In the genomic region with DNA sequence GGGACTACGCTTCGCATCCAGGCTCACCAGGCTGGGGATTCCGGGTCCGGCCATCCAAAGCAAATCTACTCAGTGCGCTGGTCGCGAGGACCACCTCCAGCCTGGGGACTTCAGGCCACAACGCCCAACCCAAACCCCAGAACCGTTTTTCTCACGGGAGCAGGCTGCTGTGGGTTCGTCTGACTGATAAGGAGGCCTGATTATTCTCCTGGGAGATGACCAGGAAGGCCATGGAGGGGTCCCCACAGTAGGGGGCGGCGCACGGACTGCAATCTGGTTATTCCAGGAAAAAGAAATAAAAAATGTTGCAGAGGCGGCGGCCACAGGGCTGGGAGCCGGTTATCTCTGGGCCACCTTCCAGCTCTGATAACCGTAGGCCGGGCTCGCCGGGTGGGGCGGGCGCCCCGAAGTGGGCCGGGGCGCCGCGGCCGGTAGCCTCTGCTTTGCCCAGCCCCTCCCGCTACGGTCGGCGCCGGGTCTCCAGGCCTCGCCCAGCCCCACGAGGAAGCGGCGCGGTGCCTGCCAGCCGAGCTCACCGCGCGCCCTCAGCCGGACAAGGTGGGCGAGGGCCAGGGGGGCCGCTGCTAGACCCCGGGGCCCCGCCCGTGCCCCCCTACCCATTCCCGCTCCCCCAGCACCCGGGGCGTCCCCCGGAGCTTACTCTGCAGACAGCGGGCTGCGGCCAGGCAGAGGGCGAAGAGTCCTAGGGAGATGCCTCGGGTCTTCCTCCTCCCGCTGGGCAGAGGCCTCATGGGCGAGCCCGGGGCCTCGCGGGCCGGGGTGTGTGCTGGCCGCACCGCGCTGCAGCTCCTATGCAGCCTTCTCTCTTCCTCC, we compare ENCODE assay signal across 8 cellular contexts. TPM values are rescaled to one million over a fixed set of nuclear protein-coding genes. Genes with fewer than 3 reads are reported as not detected.
DNase-seq lines count a peak whose midpoint lies in the region; ATAC-seq, FAIRE-seq and TF ChIP-seq lines count a peak whose summit lies in the region.

No MANE protein-coding gene starts in this region.

- no peaks in the 10 kb centered on the region for H3K79me2 ChIP-seq in SK-N-SH (ENCODE audit: insufficient read depth)

- peaks cover 5% of the 10 kb centered on the region for H3K4me1 Mint-ChIP-seq in CD14-positive monocyte

- ATAC-seq in foreskin keratinocyte (peak; percentile 69), GM18505 (IDR thresholded peaks at IDR 0.05; ENCODE audit: unreplicated experiment) (no peak)

- H3K36me3 ChIP-seq in SK-N-SH (replicated peaks in 1 of 2; ENCODE audit: control insufficient read depth in 1 of 2, insufficient read depth in 2 of 2, low read length in 1 of 2) (no peaks in the 10 kb centered on the region), rectal smooth muscle tissue (ENCODE audit: control insufficient read depth, insufficient read depth, low read length) (no peaks in the 10 kb centered on the region)

- no peaks in the 10 kb centered on the region for H3K9me3 ChIP-seq in SK-N-SH

- H3F3A ChIP-seq in SK-N-SH (replicated peaks; ENCODE audit: insufficient read depth): no peaks in the 10 kb centered on the region

- H3K27ac Mint-ChIP-seq in CD14-positive monocyte: peak overlapping the region in 1 of 7 donors; percentile 21

- peaks cover 0 to 9% (median 0%) of the 10 kb centered on the region in 7 donors for H3K9me3 Mint-ChIP-seq in CD14-positive monocyte

- peak overlapping the region; percentile 71; the same call in 1 of the 2 replicates for H3K4me2 ChIP-seq in SK-N-SH

- H3K27me3 ChIP-seq in SK-N-SH (ENCODE audit: insufficient read depth) (no peaks in the 10 kb centered on the region), foreskin keratinocyte (no peaks in the 10 kb centered on the region), rectal smooth muscle tissue (ENCODE audit: control insufficient read depth, insufficient read depth, low read length) (no peaks in the 10 kb centered on the region)

- peak overlapping the region in 1 of 2 experiments; percentile 5; a peak in 1 of 4 replicates for H3K27ac ChIP-seq in SK-N-SH (ENCODE audit: low read depth in 2 of 2, low read length in 1 of 2)
- no peak overlapping the region for H3K27ac ChIP-seq in foreskin keratinocyte
- H3K27ac ChIP-seq in rectal smooth muscle tissue (ENCODE audit: low read depth, low read length): peak overlapping the region; percentile 33

- DNase-seq in GM03348 (ENCODE audit: low spot score): peak; percentile 65
- DNase-seq in SK-N-SH: peak; percentile 83
- no peak for DNase-seq in foreskin keratinocyte
- no peak for DNase-seq in GM19240 (ENCODE audit: insufficient read length, low spot score)
- DNase-seq in HTR-8/SVneo (ENCODE audit: insufficient read length, low spot score): no peak
- no peak for DNase-seq in CD14-positive monocyte (ENCODE audit: low spot score)

- peak overlapping the region; percentile 78; the same call in 1 of the 2 replicates for H2AFZ ChIP-seq in SK-N-SH (ENCODE audit: low read depth)

- H3K4me1 ChIP-seq in SK-N-SH (ENCODE audit: control insufficient read depth in 1 of 2, insufficient read depth in 2 of 2, low read depth in 1 of 2, low read length in 1 of 2) (peaks cover 8 to 9% of the 10 kb centered on the region in 2 experiments; a peak in 2 of 4 replicates), foreskin keratinocyte (peaks cover 6% of the 10 kb centered on the region), rectal smooth muscle tissue (ENCODE audit: control insufficient read depth, insufficient read depth, low read length) (peaks cover 3% of the 10 kb centered on the region)

- TF ChIP-seq EP300 in SK-N-SH (IDR thresholded peaks at IDR 0.05; ENCODE audit: borderline replicate concordance in 1 of 2, low read depth in 1 of 2, low read length in 1 of 2): no peak

- H3K27me3 Mint-ChIP-seq in CD14-positive monocyte (ENCODE audit: low read depth in 3 of 3): peaks cover 12 to 23% (median 17%) of the 10 kb centered on the region in 3 donors

- CTCF ChIA-PET in SK-N-SH (lab: Yijun Ruan, JAX): interaction anchor here (0.6 to 1.2 kb wide), 4 partner anchors 8 to 58 kb away, joined by 3 read pairs; no protein-coding TSS in a partner anchor

- intact Hi-C loops in CD14-positive monocyte (cut with micrococcal nuclease): no loop called here

- no peaks in the 10 kb centered on the region for H4K20me1 ChIP-seq in SK-N-SH (ENCODE audit: insufficient read depth)

- H3K9me2 ChIP-seq in SK-N-SH: no peaks in the 10 kb centered on the region

- FAIRE-seq in HTR-8/SVneo (lab: Jason Lieb, UNC): no peak

- TF ChIP-seq RAD21 in SK-N-SH (IDR thresholded peaks at IDR 0.05; ENCODE audit: low read length): peak; percentile 11; the same call in 1 of the 2 replicates

- 35% methylated on average over 27 of the region's 66 CpGs for WGBS in SK-N-SH (ENCODE audit: low lambda C conversion rate)

- POLR2A ChIA-PET in SK-N-SH (lab: Yijun Ruan, JAX): interaction anchor here (0.6 to 1.2 kb wide), 4 partner anchors 66 to 327 kb away, joined by 3 to 4 read pairs (median 3); a partner anchor contains a TSS

- H3K4me3 Mint-ChIP-seq in CD14-positive monocyte: peak overlapping the region in 1 of 2 donors; percentile 56

- TF ChIP-seq POLR2A in GM18505 (IDR thresholded peaks at IDR 0.05; ENCODE audit: borderline replicate concordance, extremely low read depth, insufficient read depth, insufficient read length): no peak

- no peak for TF ChIP-seq CTCF in SK-N-SH (IDR thresholded peaks at IDR 0.05)
- TF ChIP-seq CTCF in foreskin keratinocyte (conservative IDR thresholded peaks at IDR 0.05): peak; percentile 1
- TF ChIP-seq CTCF in CD14-positive monocyte (IDR thresholded peaks at IDR 0.05): no peak

- H3K4me3 ChIP-seq in SK-N-SH (ENCODE audit: low read depth in 2 of 2, low read length in 1 of 2): peak overlapping the region in 1 of 2 experiments; percentile 42
- H3K4me3 ChIP-seq in rectal smooth muscle tissue (ENCODE audit: low read length): peak overlapping the region; percentile 59

- H3K36me3 Mint-ChIP-seq in CD14-positive monocyte: no peaks in the 10 kb centered on the region

- H3K9ac ChIP-seq in SK-N-SH (peak overlapping the region; percentile 21; the same call in 1 of the 2 replicates), rectal smooth muscle tissue (ENCODE audit: low read length) (no peak overlapping the region)

TF ChIP-seq in SK-N-SH, 30 proteins besides CTCF, POLR2A, EP300 and RAD21:
- TF ChIP-seq GATA2 (CRISPR knock-in tag; IDR thresholded peaks at IDR 0.05) (peak; percentile 43), SMC3 (IDR thresholded peaks at IDR 0.05; ENCODE audit: low read depth, low read length) (no peak), YY1 (IDR thresholded peaks at IDR 0.05; ENCODE audit: low read depth) (no peak)
TF ChIP-seq in SK-N-SH: peak in this region for 1.

RNA-seq across cellular contexts. Expression of a gene that starts 0.5 kb away (rescaled TPM):
- polyA plus RNA-seq in SK-N-SH (2012; rRNA removed) (0.12 and 0.19 TPM in 2 replicates), foreskin keratinocyte (0.03 and 0.08 TPM in 2 replicates), CD14-positive monocyte (not detected)
- polyA plus RNA-seq in SK-N-SH (2012; cell fraction: cytosol; rRNA removed): 0.13 TPM in 2 replicates
- 0.52 and 0.53 TPM in 2 replicates for polyA plus RNA-seq in SK-N-SH (2012; cell fraction: nucleus; rRNA removed)
- total RNA-seq in foreskin keratinocyte: 0.11 and 0.14 TPM in 2 replicates

Comparison
In these comparisons a context has a peak if more than half of its experiments do, and no peak if none do; other contexts are left out.
1. DNase-seq: peak in GM03348 (single experiment) and SK-N-SH (single experiment); none in foreskin keratinocyte (0 of 2), GM19240 (single experiment), HTR-8/SVneo (single experiment) and CD14-positive monocyte (single experiment).